ENCODE assay signal across 10 cellular contexts in genomic region chr6:13261464-13261994, GRCh38.
DNase-seq lines count a peak whose midpoint lies in the region; ATAC-seq, FAIRE-seq and TF ChIP-seq lines count a peak whose summit lies in the region.
"Had no signal": no experiment of that assay in that cellular context is flagged by ENCODE, and none has a peak within 500 bp of the region (broad histone marks: within the 10 kb centered on the region; RNA-seq: fewer than 3 reads in every experiment).

No MANE protein-coding gene starts in this region.

- H3K9me3 ChIP-seq in spleen (peaks cover 0 to 2% (median 0%) of the 10 kb centered on the region in 8 donors), vagina (no peaks in the 10 kb centered on the region)

- no peaks in the 10 kb centered on the region for H3K36me3 ChIP-seq in spleen
- no peaks in the 10 kb centered on the region for H3K36me3 ChIP-seq in vagina
- H3K36me3 ChIP-seq: gastroesophageal sphincter had no signal

- no peak for TF ChIP-seq POLR2A in spleen (IDR thresholded peaks at IDR 0.05)
- TF ChIP-seq POLR2A in vagina (IDR thresholded peaks at IDR 0.05) = no peak

- no peak overlapping the region for H3K27ac Mint-ChIP-seq in activated naive CD4-positive, alpha-beta T cell treated with anti-CD3 and anti-CD28 coated beads, Interleukin-2, amount 10 ng/mL, durations not matched to agents 7 days and 5 days
- no peak overlapping the region for H3K27ac Mint-ChIP-seq in activated naive CD4-positive, alpha-beta T cell treated with anti-CD3 and anti-CD28 coated beads for 36 hours

- H3K4me3 ChIP-seq in spleen = peak overlapping the region in 2 of 8 donors; percentile 10 to 52
- H3K4me3 ChIP-seq in vagina = no peak overlapping the region
- H3K4me3 ChIP-seq: gastroesophageal sphincter had no signal

- peak; percentile 60 for ATAC-seq in HG02870 (IDR thresholded peaks at IDR 0.05; ENCODE audit: unreplicated experiment)
- ATAC-seq: gastroesophageal sphincter had no signal

- no peak for TF ChIP-seq CTCF in spleen (IDR thresholded peaks at IDR 0.05 in 8 of 11, conservative IDR thresholded peaks at IDR 0.05 in 3 of 11)
- TF ChIP-seq CTCF in vagina (IDR thresholded peaks at IDR 0.05) = no peak

- intact Hi-C loops in activated naive CD4-positive, alpha-beta T cell treated with anti-CD3 and anti-CD28 coated beads for 36 hours (cut with micrococcal nuclease) = no loop called here
- intact Hi-C loops in spleen (cut with DNase I; ENCODE audit: low total_unique reads) (no loop called here), vagina (cut with DNase I) (no loop called here)

- no peak for FAIRE-seq in frontal cortex (lab: Jason Lieb, UNC)

- peak overlapping the region; percentile 14 to 87 (median 72) for H3K27ac ChIP-seq in spleen
- no peak overlapping the region for H3K27ac ChIP-seq in vagina
- H3K27ac ChIP-seq: gastroesophageal sphincter, KMS-11 had no signal

- peaks cover 3% of the 10 kb centered on the region for H3K4me1 Mint-ChIP-seq in activated naive CD4-positive, alpha-beta T cell treated with anti-CD3 and anti-CD28 coated beads, Interleukin-2, amount 10 ng/mL, durations not matched to agents 7 days and 5 days
- peaks cover 8% of the 10 kb centered on the region for H3K4me1 Mint-ChIP-seq in activated naive CD4-positive, alpha-beta T cell treated with anti-CD3 and anti-CD28 coated beads for 36 hours (ENCODE audit: low read depth)

- H3K9me3 Mint-ChIP-seq in activated naive CD4-positive, alpha-beta T cell treated with anti-CD3 and anti-CD28 coated beads, Interleukin-2, amount 10 ng/mL, durations not matched to agents 7 days and 5 days = no peaks in the 10 kb centered on the region
- H3K9me3 Mint-ChIP-seq in activated naive CD4-positive, alpha-beta T cell treated with anti-CD3 and anti-CD28 coated beads for 36 hours = peaks cover 3% of the 10 kb centered on the region

- 13 to 20% (median 15%) methylated on average over 1 of the region's 1 CpG for WGBS in spleen, 5 donors

- CTCF ChIA-PET in activated naive CD4-positive, alpha-beta T cell treated with anti-CD3 and anti-CD28 coated beads, Interleukin-2, amount 10 ng/mL, durations not matched to agents 7 days and 5 days (lab: Charles Lee) = no interaction called here
- CTCF ChIA-PET in activated naive CD4-positive, alpha-beta T cell treated with anti-CD3 and anti-CD28 coated beads for 36 hours (lab: Charles Lee) = no interaction called here

- H3K36me3 Mint-ChIP-seq in activated naive CD4-positive, alpha-beta T cell treated with anti-CD3 and anti-CD28 coated beads, Interleukin-2, amount 10 ng/mL, durations not matched to agents 7 days and 5 days = no peaks in the 10 kb centered on the region
- H3K36me3 Mint-ChIP-seq in activated naive CD4-positive, alpha-beta T cell treated with anti-CD3 and anti-CD28 coated beads for 36 hours (ENCODE audit: low read depth) = no peaks in the 10 kb centered on the region

- DNase-seq in activated naive CD4-positive, alpha-beta T cell treated with anti-CD3 and anti-CD28 coated beads, Interleukin-2, amount 10 ng/mL, durations not matched to agents 7 days and 5 days = peak; percentile 43
- DNase-seq in activated naive CD4-positive, alpha-beta T cell treated with anti-CD3 and anti-CD28 coated beads for 36 hours = no peak
- DNase-seq in NOMO-1 treated with DMSO at 0.1 percent for 48 hours (lab: John Stamatoyannopoulos, UW; ENCODE audit: unreplicated experiment) = peak; percentile 97
- DNase-seq in spleen = peak; percentile 80
- no peak for DNase-seq in stimulated activated CD4-positive, alpha-beta T cell treated with anti-CD3 and anti-CD28 coated beads, Interleukin-12 subunit alpha, Interleukin-12 subunit beta, amount 100 ng/mL, for 4 hours
- no peak for DNase-seq in frontal cortex (ENCODE audit: low spot score in 2 of 2)
- no peak for DNase-seq in vagina (ENCODE audit: extremely low spot score in 2 of 2)

- H3K4me1 ChIP-seq in spleen (peaks cover 7 to 74% (median 37%) of the 10 kb centered on the region in 6 donors), vagina (no peaks in the 10 kb centered on the region)
- H3K4me1 ChIP-seq: gastroesophageal sphincter had no signal

- H3K27me3 ChIP-seq in spleen (replicated peaks in 1 of 7) = no peaks in the 10 kb centered on the region
- H3K27me3 ChIP-seq in vagina = no peaks in the 10 kb centered on the region
- H3K27me3 ChIP-seq: gastroesophageal sphincter had no signal

- H3K4me3 Mint-ChIP-seq in activated naive CD4-positive, alpha-beta T cell treated with anti-CD3 and anti-CD28 coated beads, Interleukin-2, amount 10 ng/mL, durations not matched to agents 7 days and 5 days = no peak overlapping the region
- H3K4me3 Mint-ChIP-seq in activated naive CD4-positive, alpha-beta T cell treated with anti-CD3 and anti-CD28 coated beads for 36 hours = no peak overlapping the region

- peaks cover 5% of the 10 kb centered on the region for H3K27me3 Mint-ChIP-seq in activated naive CD4-positive, alpha-beta T cell treated with anti-CD3 and anti-CD28 coated beads, Interleukin-2, amount 10 ng/mL, durations not matched to agents 7 days and 5 days
- H3K27me3 Mint-ChIP-seq in activated naive CD4-positive, alpha-beta T cell treated with anti-CD3 and anti-CD28 coated beads for 36 hours (ENCODE audit: low read depth) = no peaks in the 10 kb centered on the region

Comparison
In these comparisons a context has a peak if more than half of its experiments do, and no peak if none do; other contexts are left out.
1. DNase-seq: peak in activated naive CD4-positive, alpha-beta T cell treated with anti-CD3 and anti-CD28 coated beads, Interleukin-2, amount 10 ng/mL, durations not matched to agents 7 days and 5 days (single experiment), NOMO-1 treated with DMSO at 0.1 percent for 48 hours (single experiment) and spleen (single experiment); none in activated naive CD4-positive, alpha-beta T cell treated with anti-CD3 and anti-CD28 coated beads for 36 hours (single experiment), stimulated activated CD4-positive, alpha-beta T cell treated with anti-CD3 and anti-CD28 coated beads, Interleukin-12 subunit alpha, Interleukin-12 subunit beta, amount 100 ng/mL, for 4 hours (single experiment), frontal cortex (0 of 2) and vagina (0 of 2).